In genomic region chrX:44997888-44998287, GRCh38 we compare ENCODE assay signal across 12 cellular contexts.
DNase-seq lines count a peak whose midpoint lies in the region; ATAC-seq, FAIRE-seq and TF ChIP-seq lines count a peak whose summit lies in the region.
"Had no signal": no experiment of that assay in that cellular context is flagged by ENCODE, and none has a peak within 500 bp of the region (broad histone marks: within the 10 kb centered on the region; RNA-seq: fewer than 3 reads in every experiment).

No MANE protein-coding gene starts in this region.

- H3K79me2 ChIP-seq in astrocyte (ENCODE audit: insufficient read depth, low read length) = peaks cover 35% of the 10 kb centered on the region

- H4K20me1 ChIP-seq in astrocyte (ENCODE audit: insufficient read depth, low read length) = peaks cover 11% of the 10 kb centered on the region

- H3K4me3 ChIP-seq in astrocyte (ENCODE audit: insufficient read depth, low read depth, low read length) (no peak overlapping the region), prostate gland (no peak overlapping the region)
- H3K4me3 ChIP-seq: testis had no signal

- H3K9me3 ChIP-seq in astrocyte (ENCODE audit: insufficient read depth, low read depth, low read length) (no peaks in the 10 kb centered on the region), prostate gland (no peaks in the 10 kb centered on the region)
- H3K9me3 ChIP-seq: testis had no signal

- H3K36me3 Mint-ChIP-seq in activated T-cell treated with anti-CD3 and anti-CD28 coated beads, Interleukin-2, amount 50 U/mL, for 4 hours (ENCODE audit: insufficient read depth) = peaks cover 13% of the 10 kb centered on the region
- peaks cover 9% of the 10 kb centered on the region for H3K36me3 Mint-ChIP-seq in astrocyte (ENCODE audit: low read depth, unreplicated experiment)
- H3K36me3 Mint-ChIP-seq in stimulated activated memory B cell treated with anti-CD40 and anti-IgM and Interleukin-4, amounts not matched to agents 10 μg/mL and 1 μg/mL and 100 μg/mL, for 72 hours = peaks cover 13% of the 10 kb centered on the region

- ATAC-seq in activated T-cell treated with anti-CD3 and anti-CD28 coated beads, Interleukin-2, amount 50 U/mL, for 4 hours = peak in 1 of 2 donors; percentile 36
- peak; percentile 70 for ATAC-seq in GM21825 (IDR thresholded peaks at IDR 0.05; ENCODE audit: unreplicated experiment)
- ATAC-seq in stimulated activated memory B cell treated with anti-CD40 and anti-IgM and Interleukin-4, amounts not matched to agents 10 μg/mL and 1 μg/mL and 100 μg/mL, for 72 hours = no peak

- intact Hi-C loops in prostate gland (cut with DNase I) = no loop called here

- H3K27me3 ChIP-seq in astrocyte (ENCODE audit: insufficient read depth, low read length) = no peaks in the 10 kb centered on the region
- H3K27me3 ChIP-seq in prostate gland (replicated peaks; ENCODE audit: insufficient read depth) = no peaks in the 10 kb centered on the region
- H3K27me3 ChIP-seq: testis had no signal

- DNase-seq in activated T-cell treated with anti-CD3 and anti-CD28 coated beads, Interleukin-2, amount 50 U/mL, for 4 hours = no peak
- DNase-seq in activated T-cell treated with anti-CD3 and anti-CD28 coated beads, Interleukin-2, amount 50 U/mL, for 48 hours = no peak
- DNase-seq in astrocyte (ENCODE audit: low read depth) (no peak), activated gamma-delta T cell (lab: John Stamatoyannopoulos, UW) (no peak), NCI-H2227 treated with DMSO at 0.1 percent for 48 hours (lab: John Stamatoyannopoulos, UW) (no peak), prostate gland (ENCODE audit: low spot score) (no peak)
- DNase-seq: amniotic stem cell; effector CD4-positive, alpha-beta T cell; HFFc6; testis had no signal

- no peak for FAIRE-seq in astrocyte (lab: Jason Lieb, UNC)

- H3K27ac ChIP-seq in astrocyte (ENCODE audit: low read depth, low read length) (no peak overlapping the region), prostate gland (no peak overlapping the region)
- H3K27ac ChIP-seq: testis had no signal

- no peaks in the 10 kb centered on the region for H3K9me3 Mint-ChIP-seq in activated T-cell treated with anti-CD3 and anti-CD28 coated beads, Interleukin-2, amount 50 U/mL, for 4 hours
- no peaks in the 10 kb centered on the region for H3K9me3 Mint-ChIP-seq in astrocyte (ENCODE audit: unreplicated experiment)
- peaks cover 2% of the 10 kb centered on the region for H3K9me3 Mint-ChIP-seq in stimulated activated memory B cell treated with anti-CD40 and anti-IgM and Interleukin-4, amounts not matched to agents 10 μg/mL and 1 μg/mL and 100 μg/mL, for 72 hours
- H3K9me3 Mint-ChIP-seq: HFFc6 had no signal

- H3K27me3 Mint-ChIP-seq in activated T-cell treated with anti-CD3 and anti-CD28 coated beads, Interleukin-2, amount 50 U/mL, for 4 hours (ENCODE audit: low read depth) = no peaks in the 10 kb centered on the region
- H3K27me3 Mint-ChIP-seq in astrocyte (ENCODE audit: low read depth, unreplicated experiment) = no peaks in the 10 kb centered on the region
- H3K27me3 Mint-ChIP-seq in stimulated activated memory B cell treated with anti-CD40 and anti-IgM and Interleukin-4, amounts not matched to agents 10 μg/mL and 1 μg/mL and 100 μg/mL, for 72 hours = no peaks in the 10 kb centered on the region

- H3K4me3 Mint-ChIP-seq in activated T-cell treated with anti-CD3 and anti-CD28 coated beads, Interleukin-2, amount 50 U/mL, for 4 hours = peak overlapping the region; percentile 22
- H3K4me3 Mint-ChIP-seq in astrocyte (ENCODE audit: unreplicated experiment) = peak overlapping the region; percentile 58
- H3K4me3 Mint-ChIP-seq in stimulated activated memory B cell treated with anti-CD40 and anti-IgM and Interleukin-4, amounts not matched to agents 10 μg/mL and 1 μg/mL and 100 μg/mL, for 72 hours = peak overlapping the region; percentile 66
- H3K4me3 Mint-ChIP-seq: HFFc6 had no signal

- H3K4me1 ChIP-seq in astrocyte (ENCODE audit: insufficient read depth, low read length) (no peaks in the 10 kb centered on the region), prostate gland (replicated peaks) (no peaks in the 10 kb centered on the region)
- H3K4me1 ChIP-seq: testis had no signal

- no peak overlapping the region for H3K4me2 ChIP-seq in astrocyte (ENCODE audit: low read length)

- no peak overlapping the region for H3K9ac ChIP-seq in astrocyte (ENCODE audit: low read length)

- peaks cover 62% of the 10 kb centered on the region for H3K4me1 Mint-ChIP-seq in activated T-cell treated with anti-CD3 and anti-CD28 coated beads, Interleukin-2, amount 50 U/mL, for 4 hours (ENCODE audit: low read depth)
- H3K4me1 Mint-ChIP-seq in astrocyte (ENCODE audit: low read depth, unreplicated experiment) = peaks cover 10% of the 10 kb centered on the region
- H3K4me1 Mint-ChIP-seq in stimulated activated memory B cell treated with anti-CD40 and anti-IgM and Interleukin-4, amounts not matched to agents 10 μg/mL and 1 μg/mL and 100 μg/mL, for 72 hours = peaks cover 49% of the 10 kb centered on the region

- TF ChIP-seq POLR2A in prostate gland (IDR thresholded peaks at IDR 0.05) = no peak

- H3K27ac Mint-ChIP-seq in astrocyte (ENCODE audit: unreplicated experiment) = peak overlapping the region; percentile 62
- peak overlapping the region; percentile 44 for H3K27ac Mint-ChIP-seq in stimulated activated memory B cell treated with anti-CD40 and anti-IgM and Interleukin-4, amounts not matched to agents 10 μg/mL and 1 μg/mL and 100 μg/mL, for 72 hours
- H3K27ac Mint-ChIP-seq: HFFc6 had no signal

- no peaks in the 10 kb centered on the region for H3K36me3 ChIP-seq in astrocyte (ENCODE audit: insufficient read depth, low read length)
- H3K36me3 ChIP-seq in prostate gland = no peaks in the 10 kb centered on the region

- no peak overlapping the region for H2AFZ ChIP-seq in astrocyte (ENCODE audit: low read depth, low read length)

- no peak for TF ChIP-seq CTCF in astrocyte (IDR thresholded peaks at IDR 0.05; ENCODE audit: insufficient read depth, low read depth, low read length)
- no peak for TF ChIP-seq CTCF in prostate gland (IDR thresholded peaks at IDR 0.05)

- 14% methylated on average over 1 of the region's 1 CpG for WGBS in prostate gland
